In the genomic region with DNA sequence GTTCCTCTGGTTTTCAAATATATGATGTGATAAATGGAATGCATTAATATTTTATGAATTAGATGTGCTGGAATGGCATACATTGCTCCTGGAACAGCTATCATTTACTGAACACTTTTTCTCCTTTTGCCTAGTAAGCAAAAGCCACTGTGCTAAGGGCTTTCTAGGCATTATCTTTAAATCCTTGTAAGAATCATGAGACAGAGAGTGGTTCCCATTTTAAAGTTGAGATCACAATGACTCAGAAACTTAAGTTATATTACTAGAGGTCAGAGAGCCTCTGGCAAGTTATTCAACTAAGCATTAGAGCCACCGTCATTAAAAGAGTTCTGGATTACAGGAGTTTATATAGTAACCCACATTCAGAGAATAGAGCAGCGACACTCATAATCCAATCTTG, we compare ENCODE assay signal across 28 cellular contexts.
"Had no signal": no experiment of that assay in that cellular context is flagged by ENCODE, and none has a peak within 500 bp of the region (broad histone marks: within the 10 kb centered on the region; RNA-seq: fewer than 3 reads in every experiment).

No MANE protein-coding gene starts in this region.

- H3K27ac ChIP-seq: ascending aorta, body of pancreas, SJSA1 had no signal

- ATAC-seq: activated naive CD4-positive, alpha-beta T cell treated with anti-CD3 and anti-CD28 coated beads, Interleukin-2, amount 50 U/mL, for 72 hours; activated naive CD8-positive, alpha-beta T cell treated with anti-CD3 and anti-CD28 coated beads, Interleukin-2, amount 50 U/mL, for 24 hours; activated T-cell treated with anti-CD3 and anti-CD28 coated beads, Interleukin-2, amount 50 U/mL, for 4 hours; body of pancreas; PC-3; T-helper 17 cell had no signal

- H3K4me3 ChIP-seq: ascending aorta, body of pancreas, SJSA1 had no signal

- DNase-seq: activated B cell treated with CpG ODN at 0.5 μM for 24 hours; activated CD4-positive, alpha-beta memory T cell treated with anti-CD3 and anti-CD28 coated beads for 36 hours; activated CD4-positive, alpha-beta T cell treated with anti-CD3 and anti-CD28 coated beads for 1 hour; activated CD4-positive, alpha-beta T cell treated with anti-CD3 and anti-CD28 coated beads, Interleukin-2, amount 10 ng/mL, durations not matched to agents 24 days and 14 days; activated CD8-positive, alpha-beta memory T cell treated with anti-CD3 and anti-CD28 coated beads for 24 hours; activated effector memory CD4-positive, alpha-beta T cell treated with anti-CD3 and anti-CD28 coated beads, Interleukin-2, amount 50 U/mL, for 16 hours; activated naive CD4-positive, alpha-beta T cell treated with Interleukin-2 at 50 U/mL for 16 hours; activated naive CD8-positive, alpha-beta T cell treated with anti-CD3 and anti-CD28 coated beads, Interleukin-2, amount 50 U/mL, for 24 hours; activated T-cell treated with anti-CD3 and anti-CD28 coated beads, Interleukin-2, amount 50 U/mL, for 4 hours; amniotic stem cell; body of pancreas; central memory CD4-positive, alpha-beta T cell; Kasumi-1; NCI-H1048; NCI-H1417; NCI-H1930; NCI-H345; NCI-H510A; NCI-H526 treated with DMSO at 0.1 percent for 48 hours; PC-3; SHP77; T-helper 17 cell; T-helper 9 cell had no signal

- FAIRE-seq: bronchial epithelial cell, RCC 7860 had no signal

- H3K9me3 ChIP-seq: ascending aorta, body of pancreas, SJSA1 had no signal

- H3K36me3 ChIP-seq: ascending aorta, SJSA1 had no signal

- H3K27me3 ChIP-seq: ascending aorta, body of pancreas, SJSA1 had no signal

- H3K4me1 ChIP-seq: ascending aorta, body of pancreas, SJSA1 had no signal
